Comparison of ENCODE assay signal across 18 cellular contexts in genomic region chr2:236631361-236632291, GRCh38.
DNase-seq lines count a peak whose midpoint lies in the region; TF ChIP-seq lines count a peak whose summit lies in the region.
"Had no signal": no experiment of that assay in that cellular context is flagged by ENCODE, and none has a peak within 500 bp of the region (broad histone marks: within the 10 kb centered on the region; RNA-seq: fewer than 3 reads in every experiment).

No MANE protein-coding gene starts in this region.

- no peak overlapping the region for H3K4me3 Mint-ChIP-seq in CD4-positive, alpha-beta memory T cell
- H3K4me3 Mint-ChIP-seq: activated CD4-positive, alpha-beta memory T cell treated with anti-CD3 and anti-CD28 coated beads, Interleukin-2, amount 10 ng/mL, durations not matched to agents 7 days and 5 days; activated naive CD8-positive, alpha-beta T cell treated with anti-CD3 and anti-CD28 coated beads, Interleukin-2, amount 10 ng/mL, durations not matched to agents 7 days and 5 days; activated T-helper 1 cell treated with anti-CD3 and anti-CD28 coated beads, Interleukin-12 subunit alpha, Interleukin-12 subunit beta, Interleukin-2, Interleukin-4 antibody, amounts not matched to agents 30 ng/mL and 10 ng/mL and 1 ng/mL, durations not matched to agents 14 hours and 24 hours and 36 hours; natural killer cell treated with Interleukin-12 subunit alpha and Interleukin-12 subunit beta and Interleukin-15 and Interleukin-18, amount 100 ng/mL, for 72 hours; stimulated activated naive CD8-positive, alpha-beta T cell treated with anti-CD3 and anti-CD28 coated beads, Interleukin-15, Interleukin-2, amounts not matched to agents 100 ng/mL and 50 ng/mL, for 24 hours had no signal

- no peaks in the 10 kb centered on the region for H3K4me1 Mint-ChIP-seq in CD4-positive, alpha-beta memory T cell
- H3K4me1 Mint-ChIP-seq: activated CD4-positive, alpha-beta memory T cell treated with anti-CD3 and anti-CD28 coated beads, Interleukin-2, amount 10 ng/mL, durations not matched to agents 7 days and 5 days had no signal

- CTCF ChIA-PET in A673 (lab: Charles Lee): no interaction called here
- CTCF ChIA-PET in CD4-positive, alpha-beta memory T cell (lab: Charles Lee; ENCODE audit: partially characterized antibody): no interaction called here

- H3K36me3 Mint-ChIP-seq in CD4-positive, alpha-beta memory T cell: no peaks in the 10 kb centered on the region
- H3K36me3 Mint-ChIP-seq: activated naive CD8-positive, alpha-beta T cell treated with anti-CD3 and anti-CD28 coated beads, Interleukin-2, amount 10 ng/mL, durations not matched to agents 7 days and 5 days; natural killer cell treated with Interleukin-12 subunit alpha and Interleukin-12 subunit beta and Interleukin-15 and Interleukin-18, amount 100 ng/mL, for 72 hours had no signal

- no peaks in the 10 kb centered on the region for H3K4me1 ChIP-seq in Peyer's patch
- peaks cover 10% of the 10 kb centered on the region for H3K4me1 ChIP-seq in testis
- H3K4me1 ChIP-seq in A673 (ENCODE audit: insufficient read depth, low read length, poor library complexity, severe bottlenecking): no peaks in the 10 kb centered on the region
- H3K4me1 ChIP-seq in CD4-positive, alpha-beta memory T cell (ENCODE audit: insufficient read depth, low read length): no peaks in the 10 kb centered on the region
- H3K4me1 ChIP-seq: breast epithelium had no signal

- H3K27ac ChIP-seq in Peyer's patch (no peak overlapping the region), testis (no peak overlapping the region), A673 (ENCODE audit: low read depth, low read length, poor library complexity, severe bottlenecking) (no peak overlapping the region)
- no peak overlapping the region for H3K27ac ChIP-seq in CD4-positive, alpha-beta memory T cell (ENCODE audit: low read depth, low read length)
- H3K27ac ChIP-seq: breast epithelium had no signal

- no peaks in the 10 kb centered on the region for H3K9me3 ChIP-seq in Peyer's patch
- no peaks in the 10 kb centered on the region for H3K9me3 ChIP-seq in testis
- H3K9me3 ChIP-seq in A673 (ENCODE audit: low read depth, low read length, poor library complexity, severe bottlenecking): no peaks in the 10 kb centered on the region
- no peaks in the 10 kb centered on the region for H3K9me3 ChIP-seq in CD4-positive, alpha-beta memory T cell (ENCODE audit: control insufficient read depth in 1 of 2, low read length in 2 of 2)
- H3K9me3 ChIP-seq: breast epithelium had no signal

- no peak overlapping the region for H3K27ac Mint-ChIP-seq in CD4-positive, alpha-beta memory T cell
- H3K27ac Mint-ChIP-seq: activated CD4-positive, alpha-beta memory T cell treated with anti-CD3 and anti-CD28 coated beads, Interleukin-2, amount 10 ng/mL, durations not matched to agents 7 days and 5 days; activated naive CD8-positive, alpha-beta T cell treated with anti-CD3 and anti-CD28 coated beads, Interleukin-2, amount 10 ng/mL, durations not matched to agents 7 days and 5 days; activated T-helper 1 cell treated with anti-CD3 and anti-CD28 coated beads, Interleukin-12 subunit alpha, Interleukin-12 subunit beta, Interleukin-2, Interleukin-4 antibody, amounts not matched to agents 30 ng/mL and 10 ng/mL and 1 ng/mL, durations not matched to agents 14 hours and 24 hours and 36 hours; natural killer cell treated with Interleukin-12 subunit alpha and Interleukin-12 subunit beta and Interleukin-15 and Interleukin-18, amount 100 ng/mL, for 72 hours; stimulated activated naive CD8-positive, alpha-beta T cell treated with anti-CD3 and anti-CD28 coated beads, Interleukin-15, Interleukin-2, amounts not matched to agents 100 ng/mL and 50 ng/mL, for 24 hours had no signal

- DNase-seq in Peyer's patch: peak in 2 of 3 donors; percentile 27 to 38
- DNase-seq in fibroblast of the aortic adventitia (ENCODE audit: low read depth): peak; percentile 80
- peak; percentile 25 for DNase-seq in mucosa of gallbladder (ENCODE audit: low spot score)
- peak; percentile 30 for DNase-seq in testis
- no peak for DNase-seq in A673 (ENCODE audit: low spot score)
- DNase-seq in SIG-M5 (lab: John Stamatoyannopoulos, UW): no peak
- no peak for DNase-seq in CD4-positive, alpha-beta memory T cell
- DNase-seq: activated CD4-positive, alpha-beta memory T cell treated with anti-CD3 and anti-CD28 coated beads, Interleukin-2, amount 10 ng/mL, durations not matched to agents 7 days and 5 days; activated naive CD8-positive, alpha-beta T cell treated with anti-CD3 and anti-CD28 coated beads, Interleukin-2, amount 10 ng/mL, durations not matched to agents 7 days and 5 days; mesenchymal stem cell; NCI-H2029; NCI-H526; T-helper 2 cell had no signal

- H3K36me3 ChIP-seq in Peyer's patch (no peaks in the 10 kb centered on the region), testis (ENCODE audit: low read depth, missing control alignments) (no peaks in the 10 kb centered on the region), A673 (ENCODE audit: insufficient read depth, low read length, poor library complexity, severe bottlenecking) (no peaks in the 10 kb centered on the region)
- no peaks in the 10 kb centered on the region for H3K36me3 ChIP-seq in CD4-positive, alpha-beta memory T cell (ENCODE audit: insufficient read depth, low read length)
- H3K36me3 ChIP-seq: breast epithelium had no signal

- H3K27me3 Mint-ChIP-seq in CD4-positive, alpha-beta memory T cell: peaks cover 0 to 4% of the 10 kb centered on the region in 2 donors
- H3K27me3 Mint-ChIP-seq: stimulated activated naive CD8-positive, alpha-beta T cell treated with anti-CD3 and anti-CD28 coated beads, Interleukin-15, Interleukin-2, amounts not matched to agents 100 ng/mL and 50 ng/mL, for 24 hours had no signal

- intact Hi-C loops in testis (cut with DNase I; ENCODE audit: low total_unique reads) (no loop called here), A673 (cut with micrococcal nuclease; ENCODE audit: unreplicated experiment) (no loop called here)
- intact Hi-C loops in CD4-positive, alpha-beta memory T cell (cut with micrococcal nuclease): no loop called here

- H3K27me3 ChIP-seq in Peyer's patch (no peaks in the 10 kb centered on the region), testis (no peaks in the 10 kb centered on the region), A673 (replicated peaks; ENCODE audit: insufficient read depth, low read depth, low read length, poor library complexity) (peaks cover 6% of the 10 kb centered on the region)
- no peaks in the 10 kb centered on the region for H3K27me3 ChIP-seq in CD4-positive, alpha-beta memory T cell (ENCODE audit: insufficient read depth, low read length)
- H3K27me3 ChIP-seq: breast epithelium, dorsolateral prefrontal cortex had no signal

- TF ChIP-seq POLR2A in Peyer's patch (IDR thresholded peaks at IDR 0.05) (no peak), testis (IDR thresholded peaks at IDR 0.05) (no peak)

- H3K4me3 ChIP-seq in Peyer's patch (no peak overlapping the region), fibroblast of the aortic adventitia (ENCODE audit: low read depth, low read length) (no peak overlapping the region), testis (no peak overlapping the region), A673 (ENCODE audit: low read depth, low read length, poor library complexity, severe bottlenecking) (no peak overlapping the region)
- H3K4me3 ChIP-seq in CD4-positive, alpha-beta memory T cell (ENCODE audit: low read length in 2 of 2): no peak overlapping the region
- H3K4me3 ChIP-seq: breast epithelium, dorsolateral prefrontal cortex had no signal

- POLR2A ChIA-PET in A673 (lab: Charles Lee; ENCODE audit: low non-redundant PET): no interaction called here
- POLR2A ChIA-PET in CD4-positive, alpha-beta memory T cell (lab: Charles Lee; ENCODE audit: partially characterized antibody): no interaction called here

- TF ChIP-seq CTCF in Peyer's patch (IDR thresholded peaks at IDR 0.05) (no peak), fibroblast of the aortic adventitia (IDR thresholded peaks at IDR 0.05; ENCODE audit: insufficient read depth, low read length) (no peak), testis (IDR thresholded peaks at IDR 0.05) (no peak), A673 (conservative IDR thresholded peaks at IDR 0.05; ENCODE audit: low read depth, low read length) (no peak)

- H3K9me3 Mint-ChIP-seq in CD4-positive, alpha-beta memory T cell: peaks cover 0 to 2% (median 0%) of the 10 kb centered on the region in 8 donors
- H3K9me3 Mint-ChIP-seq: activated CD4-positive, alpha-beta memory T cell treated with anti-CD3 and anti-CD28 coated beads, Interleukin-2, amount 10 ng/mL, durations not matched to agents 7 days and 5 days; activated naive CD8-positive, alpha-beta T cell treated with anti-CD3 and anti-CD28 coated beads, Interleukin-2, amount 10 ng/mL, durations not matched to agents 7 days and 5 days; activated T-helper 1 cell treated with anti-CD3 and anti-CD28 coated beads, Interleukin-12 subunit alpha, Interleukin-12 subunit beta, Interleukin-2, Interleukin-4 antibody, amounts not matched to agents 30 ng/mL and 10 ng/mL and 1 ng/mL, durations not matched to agents 14 hours and 24 hours and 36 hours; natural killer cell treated with Interleukin-12 subunit alpha and Interleukin-12 subunit beta and Interleukin-15 and Interleukin-18, amount 100 ng/mL, for 72 hours; stimulated activated naive CD8-positive, alpha-beta T cell treated with anti-CD3 and anti-CD28 coated beads, Interleukin-15, Interleukin-2, amounts not matched to agents 100 ng/mL and 50 ng/mL, for 24 hours had no signal

- 71 to 77% methylated on average over 22 of the region's 22 CpGs for WGBS in testis, 2 donors

- BruUV-seq in A673 (replicated peaks; lab: Mats Ljungman, UMichigan): no TSS peak

Comparison
In these comparisons a context has a peak if more than half of its experiments do, and no peak if none do; other contexts are left out.
1. DNase-seq: peak in Peyer's patch (2 of 3), fibroblast of the aortic adventitia (single experiment), mucosa of gallbladder (single experiment) and testis (single experiment); none in A673 (single experiment), SIG-M5 (single experiment) and CD4-positive, alpha-beta memory T cell (0 of 5).